ENCODE assay signal across 8 cellular contexts in the genomic region with DNA sequence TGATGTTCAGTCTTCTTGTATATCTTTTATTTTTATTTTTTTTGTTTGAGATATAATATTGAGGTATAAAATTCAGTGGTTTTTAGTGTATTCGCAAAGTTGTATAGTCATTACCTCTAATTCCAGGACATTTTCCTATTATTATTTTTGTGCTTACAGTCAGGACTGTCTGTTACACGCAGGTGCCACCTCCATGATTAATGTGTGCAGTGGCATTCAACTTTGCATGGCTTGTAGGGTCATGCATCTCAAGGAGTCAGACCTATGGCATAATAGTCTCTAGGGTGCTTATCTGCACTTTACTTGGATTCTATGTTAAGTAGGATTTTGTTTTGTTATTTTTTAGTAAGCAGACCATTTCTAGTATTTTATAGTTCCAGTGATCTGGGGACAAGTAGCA. TPM values are rescaled to one million over a fixed set of nuclear protein-coding genes. Genes with fewer than 3 reads are reported as not detected.
DNase-seq lines count a peak whose midpoint lies in the region; ATAC-seq and TF ChIP-seq lines count a peak whose summit lies in the region.

No MANE protein-coding gene starts in this region.

- peaks cover 0 to 42% (median 0%) of the 10 kb centered on the region in 3 donors for H3K36me3 ChIP-seq in Peyer's patch
- H3K36me3 ChIP-seq in esophagus squamous epithelium = peaks cover 0 to 11% (median 2%) of the 10 kb centered on the region in 3 donors
- H3K36me3 ChIP-seq in prostate gland = peaks cover 0 to 5% of the 10 kb centered on the region in 2 donors
- H3K36me3 ChIP-seq in thyroid gland = peaks cover 14 to 16% of the 10 kb centered on the region in 2 donors

- 12 to 18% methylated on average over 2 of the region's 2 CpGs for WGBS in esophagus squamous epithelium, 2 donors
- 47% methylated on average over 2 of the region's 2 CpGs for WGBS in prostate gland
- WGBS in thyroid gland, 2 donors = 53 to 63% methylated on average over 2 of the region's 2 CpGs

- no peak for TF ChIP-seq POLR2A in Peyer's patch (IDR thresholded peaks at IDR 0.05)
- TF ChIP-seq POLR2A in esophagus squamous epithelium (IDR thresholded peaks at IDR 0.05) = no peak
- no peak for TF ChIP-seq POLR2A in prostate gland (IDR thresholded peaks at IDR 0.05)
- TF ChIP-seq POLR2A in thyroid gland (IDR thresholded peaks at IDR 0.05) = no peak

- intact Hi-C loops in esophagus squamous epithelium (cut with DNase I) = no loop called here
- intact Hi-C loops in prostate gland (cut with DNase I) = loop anchor here (5.0 kb wide), 1 partner anchor 105 kb away; a partner anchor contains a TSS
- intact Hi-C loops in thyroid gland (cut with DNase I) = no loop called here

- H3K27me3 ChIP-seq in Peyer's patch (no peaks in the 10 kb centered on the region), esophagus squamous epithelium (no peaks in the 10 kb centered on the region), prostate gland (replicated peaks; ENCODE audit: insufficient read depth) (no peaks in the 10 kb centered on the region), thyroid gland (no peaks in the 10 kb centered on the region)

- peak overlapping the region in 1 of 4 donors; percentile 91 for H3K27ac ChIP-seq in Peyer's patch
- peak overlapping the region in 3 of 4 donors; percentile 93 to 96 (median 94) for H3K27ac ChIP-seq in esophagus squamous epithelium
- H3K27ac ChIP-seq in prostate gland = no peak overlapping the region
- H3K27ac ChIP-seq in thyroid gland = peak overlapping the region in 1 of 3 donors; percentile 87

- peaks cover 0 to 13% (median 0%) of the 10 kb centered on the region in 4 donors for H3K4me1 ChIP-seq in Peyer's patch
- H3K4me1 ChIP-seq in esophagus squamous epithelium = peaks cover 0 to 22% (median 8%) of the 10 kb centered on the region in 3 donors
- no peaks in the 10 kb centered on the region for H3K4me1 ChIP-seq in prostate gland (replicated peaks)
- H3K4me1 ChIP-seq in thyroid gland = peaks cover 6 to 11% of the 10 kb centered on the region in 2 donors

- H3K9me3 ChIP-seq in Peyer's patch (no peaks in the 10 kb centered on the region), esophagus squamous epithelium (no peaks in the 10 kb centered on the region), prostate gland (no peaks in the 10 kb centered on the region), thyroid gland (no peaks in the 10 kb centered on the region)

- H3K4me3 ChIP-seq in GM12865 (ENCODE audit: low read depth, low read length) (peak overlapping the region; percentile 94), Peyer's patch (peak overlapping the region; percentile 62 to 85 (median 78)), esophagus squamous epithelium (peak overlapping the region; percentile 54 to 81 (median 69)), prostate gland (peak overlapping the region; percentile 75 to 88), thyroid gland (replicated peaks in 1 of 3) (peak overlapping the region in 1 of 3 donors; percentile 76)

- ATAC-seq in GM18909 (IDR thresholded peaks at IDR 0.05; ENCODE audit: poor library complexity, unreplicated experiment) = no peak
- no peak for ATAC-seq in GM19463 (IDR thresholded peaks at IDR 0.05; ENCODE audit: unreplicated experiment)

- no peak for DNase-seq in GM12865 (ENCODE audit: low read depth)
- DNase-seq in Peyer's patch = no peak
- no peak for DNase-seq in esophagus squamous epithelium (lab: John Stamatoyannopoulos, UW)
- DNase-seq in prostate gland (ENCODE audit: low spot score) = no peak
- DNase-seq in DMS153 treated with DMSO at 0.1 percent for 48 hours (lab: John Stamatoyannopoulos, UW; ENCODE audit: unreplicated experiment) = no peak
- DNase-seq in thyroid gland = no peak

- TF ChIP-seq CTCF in GM12865 (IDR thresholded peaks at IDR 0.05; ENCODE audit: insufficient read depth, low read depth, low read length, missing control alignments) (no peak), Peyer's patch (IDR thresholded peaks at IDR 0.05) (no peak), esophagus squamous epithelium (IDR thresholded peaks at IDR 0.05) (no peak), prostate gland (IDR thresholded peaks at IDR 0.05) (no peak), thyroid gland (IDR thresholded peaks at IDR 0.05) (no peak)

RNA-seq across cellular contexts. Expression of a gene that starts 1.0 kb away (rescaled TPM):
- 10 to 100 TPM; 15.0 to 31.0 (median 22.4) TPM for total RNA-seq in Peyer's patch
- total RNA-seq in esophagus squamous epithelium = 10 to 100 TPM; 21.4 to 34.4 (median 27.0) TPM
- 10 to 100 TPM; 23.6 to 28.3 TPM for total RNA-seq in prostate gland
- 10 to 100 TPM; 28.9 to 35.3 (median 31.7) TPM for total RNA-seq in thyroid gland

RNA-seq across cellular contexts. Expression of a gene that starts 56.7 kb away (rescaled TPM):
- total RNA-seq in Peyer's patch (100 to 1,000 TPM; 339 to 452 (median 371) TPM), esophagus squamous epithelium (100 to 1,000 TPM; 476 to 665 (median 547) TPM), prostate gland (100 to 1,000 TPM; 382 to 500 TPM), thyroid gland (100 to 1,000 TPM; 501 to 609 (median 578) TPM)

RNA-seq across cellular contexts. Expression of a gene that starts 58.5 kb away (rescaled TPM):
- total RNA-seq in Peyer's patch = 10 to 100 TPM in 2 of 4 donors, 1 to 10 TPM in 2; 4.2 to 44.6 (median 11.8) TPM
- total RNA-seq in esophagus squamous epithelium = 10 to 100 TPM in 2 of 4 donors, 1 to 10 TPM in 2; 3.5 to 48.4 (median 9.9) TPM
- total RNA-seq in prostate gland = 10 to 100 TPM; 14.7 to 43.6 TPM
- 10 to 100 TPM in 1 of 4 donors, 1 to 10 TPM in 3; 3.2 to 14.4 (median 5.8) TPM for total RNA-seq in thyroid gland

Comparison
In these comparisons a context has a peak if more than half of its experiments do, and no peak if none do; other contexts are left out.
1. H3K27ac ChIP-seq: peak in esophagus squamous epithelium (3 of 4); none in prostate gland (0 of 2).